ENCODE assay signal across 1 cellular context in the genomic region with DNA sequence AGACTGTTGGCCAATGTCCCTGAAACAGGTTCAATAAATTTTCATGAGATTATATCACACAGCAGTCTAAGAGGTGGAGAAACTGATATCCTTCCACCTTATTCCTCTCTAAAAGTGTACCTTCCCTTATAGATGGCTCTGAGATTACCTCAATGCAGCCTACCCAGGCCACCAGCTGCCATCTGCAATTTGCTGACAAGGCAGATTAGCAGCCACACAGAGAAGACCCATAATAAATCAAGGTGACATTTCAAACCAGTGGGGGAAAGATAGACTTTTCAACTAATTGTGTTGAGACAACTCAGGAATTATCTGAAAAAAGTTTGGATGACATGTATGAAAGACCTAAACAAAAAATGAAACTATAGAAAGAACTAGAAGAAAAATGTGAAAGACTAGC.
TF ChIP-seq lines count a peak whose summit lies in the region.

No MANE protein-coding gene starts in this region.

TF ChIP-seq in H1, 55 proteins besides CTCF, POLR2A, EP300 and RAD21 (continued from another document):
- TF ChIP-seq E2F6 (IDR thresholded peaks at IDR 0.05) = no peak
- TF ChIP-seq CHD7 (IDR thresholded peaks at IDR 0.05; ENCODE audit: insufficient replicate concordance, low read length) = no peak
